ENCODE assay signal across 9 cellular contexts in genomic region chr19:48715681-48716171, GRCh38. TPM values are rescaled to one million over a fixed set of nuclear protein-coding genes. Genes with fewer than 3 reads are reported as not detected.
DNase-seq lines count a peak whose midpoint lies in the region; ATAC-seq, FAIRE-seq and TF ChIP-seq lines count a peak whose summit lies in the region.
"Had no signal": no experiment of that assay in that cellular context is flagged by ENCODE, and none has a peak within 500 bp of the region (broad histone marks: within the 10 kb centered on the region; RNA-seq: fewer than 3 reads in every experiment).

No MANE protein-coding gene starts in this region.

- CTCF ChIA-PET in RWPE1 (lab: Yijun Ruan, JAX): no interaction called here

- H3K27ac ChIP-seq in RWPE1 (peak overlapping the region; percentile 91), right atrium auricular region (peak overlapping the region; percentile 86 to 91), small intestine (ENCODE audit: low read depth in 1 of 2, low read length in 1 of 2) (peak overlapping the region; percentile 81 to 86)

- 13 to 41% (median 35%) methylated on average over 17 to 19 of the region's 19 CpGs for whole genome bisulfite sequencing in small intestine, 3 donors

- POLR2A ChIA-PET in RWPE1 (lab: Yijun Ruan, JAX; ENCODE audit: low non-redundant PET): no interaction called here

- DNase-seq in RWPE1 (ENCODE audit: low spot score) (no peak), right atrium auricular region (ENCODE audit: low spot score) (no peak), small intestine (peak; percentile 53), NCI-H187 (lab: John Stamatoyannopoulos, UW) (no peak), RCC 7860 (ENCODE audit: low spot score) (no peak)
- DNase-seq: NCI-H226 had no signal

- H3K9me3 ChIP-seq in right atrium auricular region (peaks cover 0 to 4% of the 10 kb centered on the region in 2 donors), small intestine (ENCODE audit: control insufficient read depth, low read depth) (no peaks in the 10 kb centered on the region)

- TF ChIP-seq CTCF in RWPE1 (conservative IDR thresholded peaks at IDR 0.05; ENCODE audit: low read depth) (no peak), right atrium auricular region (IDR thresholded peaks at IDR 0.05) (no peak)

- no peaks in the 10 kb centered on the region for H3K27me3 ChIP-seq in right atrium auricular region
- no peaks in the 10 kb centered on the region for H3K27me3 ChIP-seq in small intestine (ENCODE audit: control insufficient read depth in 2 of 2, insufficient read depth in 2 of 2, low read length in 2 of 2)

- FAIRE-seq in G401.6 (lab: Jason Lieb, UNC): peak; percentile 69
- no peak for FAIRE-seq in small intestine (lab: Jason Lieb, UNC)
- FAIRE-seq in RCC 7860 (lab: Jason Lieb, UNC): no peak

- H3K4me1 ChIP-seq in right atrium auricular region: peaks cover 0 to 67% of the 10 kb centered on the region in 2 donors
- H3K4me1 ChIP-seq in small intestine (ENCODE audit: control insufficient read depth in 2 of 2, insufficient read depth in 1 of 2, low read depth in 1 of 2, low read length in 1 of 2): peaks cover 0 to 16% of the 10 kb centered on the region in 2 donors

- H3K36me3 ChIP-seq in right atrium auricular region (no peaks in the 10 kb centered on the region), small intestine (ENCODE audit: control insufficient read depth in 2 of 2, insufficient read depth in 2 of 2, low read length in 2 of 2) (no peaks in the 10 kb centered on the region)

- H3K4me3 ChIP-seq in right atrium auricular region: peak overlapping the region in 1 of 2 donors; percentile 55
- H3K4me3 ChIP-seq in small intestine (ENCODE audit: low read depth in 1 of 2, low read length in 2 of 2): peak overlapping the region in 1 of 2 donors; percentile 72

- ATAC-seq in GM21576 (IDR thresholded peaks at IDR 0.05; ENCODE audit: unreplicated experiment): no peak

RNA-seq across cellular contexts. Expression of gene MAMSTR, which starts 3.8 kb away (rescaled TPM):
- 1 to 10 TPM in 1 of 2 donors, under 1 TPM in 1; 0.70 to 2.4 TPM for total RNA-seq in right atrium auricular region
- 1 to 10 TPM in 1 of 3 donors, under 1 TPM in 1, not detected in 1; 0.89 to 1.1 TPM for polyA plus RNA-seq in small intestine

RNA-seq across cellular contexts. Expression of gene FUT2, which starts 20.0 kb away (rescaled TPM):
- total RNA-seq in right atrium auricular region: not detected
- 100 to 1,000 TPM in 2 of 3 donors, 10 to 100 TPM in 1; 64.8 to 201 (median 127) TPM for polyA plus RNA-seq in small intestine
- total RNA-seq: lung microvascular endothelial cell had no signal

RNA-seq across cellular contexts. Expression of gene RASIP1, which starts 24.7 kb away (rescaled TPM):
- 10 to 100 TPM; 13.6 to 22.9 TPM for total RNA-seq in right atrium auricular region
- 10 to 100 TPM in 1 of 3 donors, 1 to 10 TPM in 2; 1.3 to 13.5 (median 3.8) TPM for polyA plus RNA-seq in small intestine

RNA-seq across cellular contexts. Expression of gene IZUMO1, which starts 31.0 kb away (rescaled TPM):
- total RNA-seq in right atrium auricular region: not detected
- under 1 TPM in 1 of 3 donors, not detected in 2; 0.45 TPM for polyA plus RNA-seq in small intestine

RNA-seq across cellular contexts. Expression of gene FUT1, which starts 36.7 kb away (rescaled TPM):
- 1 to 10 TPM; 3.1 to 3.3 TPM for total RNA-seq in right atrium auricular region
- 1 to 10 TPM in 1 of 3 donors, under 1 TPM in 2; 0.22 to 7.8 (median 0.81) TPM for polyA plus RNA-seq in small intestine
